Comparison of ENCODE assay signal across 24 cellular contexts in the genomic region with DNA sequence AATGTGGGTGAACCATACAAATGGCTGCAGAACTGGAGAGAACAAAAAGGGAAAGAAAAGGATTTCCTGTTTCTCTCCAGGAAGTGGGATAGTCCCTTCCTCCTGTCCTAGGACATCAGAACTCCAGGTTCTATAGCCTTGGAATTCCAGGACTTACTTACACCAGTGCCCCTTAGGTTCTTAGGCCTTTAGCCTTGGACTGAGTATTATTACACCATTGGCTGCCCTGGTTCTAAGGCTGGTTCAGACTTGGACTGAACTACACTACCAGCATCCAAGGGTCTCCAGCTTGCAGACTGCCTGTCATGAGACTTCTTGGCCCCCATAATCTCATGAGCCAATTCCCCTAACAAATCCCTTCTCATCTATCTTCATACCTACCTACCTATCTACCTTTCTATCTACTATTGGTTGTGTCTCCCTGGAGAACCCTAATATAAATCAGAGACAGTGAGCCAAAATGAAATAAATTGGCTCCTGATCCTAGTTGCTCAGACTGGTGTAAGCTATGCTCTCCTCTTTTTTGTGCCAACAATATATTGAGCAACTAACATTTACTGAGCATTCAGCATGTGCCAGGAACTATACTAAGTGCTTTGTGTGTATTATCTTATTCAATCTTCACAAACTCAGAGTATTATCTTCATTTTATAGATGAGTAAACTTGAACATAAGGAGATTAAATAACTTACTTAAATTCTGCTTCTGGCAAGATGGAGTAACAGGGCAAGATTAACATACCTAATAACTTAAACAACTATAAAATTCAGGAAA.
DNase-seq lines count a peak whose midpoint lies in the region; ATAC-seq and TF ChIP-seq lines count a peak whose summit lies in the region.
"Had no signal": no experiment of that assay in that cellular context is flagged by ENCODE, and none has a peak within 500 bp of the region (broad histone marks: within the 10 kb centered on the region; RNA-seq: fewer than 3 reads in every experiment).

No MANE protein-coding gene starts in this region.

- DNase-seq in SK-N-SH = no peak
- DNase-seq in LNCaP clone FGC (ENCODE audit: low read depth) = peak; percentile 52
- no peak for DNase-seq in omental fat pad (ENCODE audit: low spot score)
- DNase-seq in superior temporal gyrus (ENCODE audit: extremely low spot score) = no peak
- DNase-seq in CD8-positive, alpha-beta T cell = no peak
- DNase-seq in NCI-H128 (lab: John Stamatoyannopoulos, UW; ENCODE audit: unreplicated experiment) = no peak
- DNase-seq: activated naive CD4-positive, alpha-beta T cell treated with anti-CD3 and anti-CD28 coated beads for 36 hours; activated T-cell treated with anti-CD3 and anti-CD28 coated beads, Interleukin-2, amount 50 U/mL, for 48 hours; anterior cingulate cortex; C1 segment of cervical spinal cord; effector CD4-positive, alpha-beta T cell; glutamatergic neuron; naive thymus-derived CD8-positive, alpha-beta T cell; NCI-H1436; NCI-H526 treated with DMSO at 0.1 percent for 48 hours; OCI-M1; right cardiac atrium; stomach; upper lobe of left lung had no signal

- H3F3A ChIP-seq in SK-N-SH (replicated peaks; ENCODE audit: insufficient read depth) = peaks cover 15% of the 10 kb centered on the region

- no peaks in the 10 kb centered on the region for H3K9me3 Mint-ChIP-seq in CD8-positive, alpha-beta T cell

- peaks cover 27% of the 10 kb centered on the region for H3K79me2 ChIP-seq in SK-N-SH (ENCODE audit: insufficient read depth)

- H3K9me3 ChIP-seq in SK-N-SH = no peaks in the 10 kb centered on the region
- H3K9me3 ChIP-seq in CD8-positive, alpha-beta T cell (ENCODE audit: low read length) = no peaks in the 10 kb centered on the region
- H3K9me3 ChIP-seq: upper lobe of left lung had no signal

- H3K4me3 ChIP-seq in SK-N-SH (ENCODE audit: low read depth in 2 of 2, low read length in 1 of 2) (no peak overlapping the region), LNCaP clone FGC (ENCODE audit: low read depth, low read length) (no peak overlapping the region)
- no peak overlapping the region for H3K4me3 ChIP-seq in CD8-positive, alpha-beta T cell (ENCODE audit: low read depth, low read length)
- H3K4me3 ChIP-seq: stomach, upper lobe of left lung had no signal

- no peak overlapping the region for H3K27ac ChIP-seq in SK-N-SH (ENCODE audit: low read depth in 2 of 2, low read length in 1 of 2)
- H3K27ac ChIP-seq in CD8-positive, alpha-beta T cell (ENCODE audit: low read depth, low read length) = no peak overlapping the region

- TF ChIP-seq RAD21 in SK-N-SH (IDR thresholded peaks at IDR 0.05; ENCODE audit: low read length) = no peak

- CTCF ChIA-PET in SK-N-SH (lab: Yijun Ruan, JAX) = no interaction called here
- CTCF ChIA-PET in CD8-positive, alpha-beta T cell (lab: Charles Lee) = no interaction called here

- no peak overlapping the region for H3K4me2 ChIP-seq in SK-N-SH

- ATAC-seq in SK-N-SH treated with all-trans-retinoic acid at 6 μM for 48 hours (no peak), esophagus mucosa (peak; percentile 72), omental fat pad (ENCODE audit: low FRiP score) (peak; percentile 84)
- no peak for ATAC-seq in CD8-positive, alpha-beta T cell
- ATAC-seq: naive thymus-derived CD8-positive, alpha-beta T cell; Right ventricle myocardium inferior had no signal

- no peaks in the 10 kb centered on the region for H3K27me3 ChIP-seq in SK-N-SH (ENCODE audit: insufficient read depth)
- H3K27me3 ChIP-seq in CD8-positive, alpha-beta T cell (ENCODE audit: insufficient read depth, low read length) = no peaks in the 10 kb centered on the region
- H3K27me3 ChIP-seq: stomach, upper lobe of left lung had no signal

- POLR2A ChIA-PET in SK-N-SH (lab: Yijun Ruan, JAX) = no interaction called here
- POLR2A ChIA-PET in CD8-positive, alpha-beta T cell (lab: Charles Lee) = no interaction called here

- H3K27me3 Mint-ChIP-seq in CD8-positive, alpha-beta T cell (ENCODE audit: low read depth) = no peaks in the 10 kb centered on the region
- H3K27me3 Mint-ChIP-seq: naive thymus-derived CD8-positive, alpha-beta T cell had no signal

- H3K36me3 Mint-ChIP-seq in CD8-positive, alpha-beta T cell = no peaks in the 10 kb centered on the region
- H3K36me3 Mint-ChIP-seq: IgD-negative memory B cell had no signal

- H3K4me1 Mint-ChIP-seq in CD8-positive, alpha-beta T cell (ENCODE audit: low read depth) = no peaks in the 10 kb centered on the region
- H3K4me1 Mint-ChIP-seq: IgD-negative memory B cell had no signal

- H2AFZ ChIP-seq in SK-N-SH (ENCODE audit: low read depth) = no peak overlapping the region

- no peaks in the 10 kb centered on the region for H3K36me3 ChIP-seq in SK-N-SH (replicated peaks in 1 of 2; ENCODE audit: control insufficient read depth in 1 of 2, insufficient read depth in 2 of 2, low read length in 1 of 2)
- H3K36me3 ChIP-seq in CD8-positive, alpha-beta T cell (ENCODE audit: insufficient read depth, low read length) = no peaks in the 10 kb centered on the region
- H3K36me3 ChIP-seq: stomach, upper lobe of left lung had no signal

- peaks cover 3 to 19% of the 10 kb centered on the region in 2 experiments; a peak in 3 of 4 replicates for H3K4me1 ChIP-seq in SK-N-SH (ENCODE audit: control insufficient read depth in 1 of 2, insufficient read depth in 2 of 2, low read depth in 1 of 2, low read length in 1 of 2)
- no peaks in the 10 kb centered on the region for H3K4me1 ChIP-seq in CD8-positive, alpha-beta T cell (ENCODE audit: insufficient read depth, low read length)

- no peak overlapping the region for H3K4me3 Mint-ChIP-seq in CD8-positive, alpha-beta T cell
- H3K4me3 Mint-ChIP-seq: activated naive CD4-positive, alpha-beta T cell treated with anti-CD3 and anti-CD28 coated beads for 36 hours; IgD-negative memory B cell; mesothelial cell of epicardium; naive thymus-derived CD8-positive, alpha-beta T cell had no signal

- H4K20me1 ChIP-seq in SK-N-SH (ENCODE audit: insufficient read depth) = no peaks in the 10 kb centered on the region

- intact Hi-C loops in CD8-positive, alpha-beta T cell (cut with DNase I, micrococcal nuclease) = no loop called here

- H3K9me2 ChIP-seq in SK-N-SH = no peaks in the 10 kb centered on the region

- no peak overlapping the region for H3K27ac Mint-ChIP-seq in CD8-positive, alpha-beta T cell
- H3K27ac Mint-ChIP-seq: activated naive CD4-positive, alpha-beta T cell treated with anti-CD3 and anti-CD28 coated beads for 36 hours; IgD-negative memory B cell; mesothelial cell of epicardium; naive thymus-derived CD8-positive, alpha-beta T cell had no signal

- no peak for TF ChIP-seq EP300 in SK-N-SH (IDR thresholded peaks at IDR 0.05; ENCODE audit: borderline replicate concordance in 1 of 2, low read depth in 1 of 2, low read length in 1 of 2)

- TF ChIP-seq CTCF in SK-N-SH (IDR thresholded peaks at IDR 0.05) (no peak), LNCaP clone FGC (IDR thresholded peaks at IDR 0.05; ENCODE audit: control insufficient read depth, extremely low read depth, insufficient read depth) (no peak), omental fat pad (IDR thresholded peaks at IDR 0.05) (no peak)
- no peak for TF ChIP-seq CTCF in CD8-positive, alpha-beta T cell (IDR thresholded peaks at IDR 0.05)

- H3K9ac ChIP-seq in SK-N-SH = no peak overlapping the region

TF ChIP-seq in SK-N-SH treated with all-trans-retinoic acid at 6 μM for 48 hours, 23 proteins besides CTCF, POLR2A, EP300 and RAD21:
- TF ChIP-seq ISL1 (CRISPR knock-in tag; IDR thresholded peaks at IDR 0.05) (peak; percentile 91), ZFP3 (CRISPR knock-in tag; IDR thresholded peaks at IDR 0.05) (no peak)

TF ChIP-seq in SK-N-SH, 30 proteins besides CTCF, POLR2A, EP300 and RAD21:
- no peak for TF ChIP-seq FOXM1 (IDR thresholded peaks at IDR 0.05; ENCODE audit: low read depth)

Comparison
In these comparisons a context has a peak if more than half of its experiments do, and no peak if none do; other contexts are left out.
1. ATAC-seq: peak in esophagus mucosa (single experiment) and omental fat pad (single experiment); none in SK-N-SH treated with all-trans-retinoic acid at 6 μM for 48 hours (single experiment) and CD8-positive, alpha-beta T cell (single experiment).